Comparison of ENCODE assay signal across 8 cellular contexts in genomic region chr7:55573234-55573504, GRCh38. TPM values are rescaled to one million over a fixed set of nuclear protein-coding genes. Genes with fewer than 3 reads are reported as not detected.
A peak's percentile ranks its signal among the peaks of the same experiment; 100 is the strongest.
DNase-seq lines count a peak whose midpoint lies in the region; ATAC-seq and TF ChIP-seq lines count a peak whose summit lies in the region.

No MANE protein-coding gene starts in this region.

- H3K27ac Mint-ChIP-seq in H9 = no peak overlapping the region

- peak overlapping the region; percentile 66 to 86 for H3K4me3 Mint-ChIP-seq in H9

- H3K79me2 ChIP-seq in H9 (ENCODE audit: insufficient read depth, low read length) = peaks cover 7% of the 10 kb centered on the region; the same call in 1 of the 2 replicates

- no peak overlapping the region for H2AK5ac ChIP-seq in H9 (ENCODE audit: insufficient read length, low read length)

- H3K36me3 Mint-ChIP-seq in H9 (ENCODE audit: insufficient read depth in 1 of 3, low read depth in 3 of 3) = no peaks in the 10 kb centered on the region

- intact Hi-C loops in aorta (cut with DNase I) = loop anchor here in 1 of 2 donors (10.0 kb wide), 1 partner anchor 208 kb away; the partner anchor contains the start of gene LANCL2

- no peak overlapping the region for H2BK12ac ChIP-seq in H9 (ENCODE audit: insufficient read length, low read depth, low read length)

- H3K56ac ChIP-seq in H9 (ENCODE audit: insufficient read length, low read depth, low read length) = no peak overlapping the region

- ATAC-seq in aorta (ENCODE audit: low FRiP score) (no peak), GM21367 (IDR thresholded peaks at IDR 0.05; ENCODE audit: unreplicated experiment) (no peak)

- H3K36me3 ChIP-seq in Peyer's patch (no peaks in the 10 kb centered on the region), skeletal muscle tissue (ENCODE audit: control insufficient read depth in 3 of 3, insufficient read depth in 3 of 3, low read length in 3 of 3) (no peaks in the 10 kb centered on the region), aorta (ENCODE audit: control insufficient read depth in 1 of 2, insufficient read depth in 2 of 2, low read length in 1 of 2) (no peaks in the 10 kb centered on the region)

- DNase-seq in H9 = no peak
- DNase-seq in Peyer's patch = no peak
- DNase-seq in fibroblast of mammary gland (ENCODE audit: low read depth) = no peak
- no peak for DNase-seq in central memory CD4-positive, alpha-beta T cell
- no peak for DNase-seq in aorta
- no peak for DNase-seq in activated CD4-positive, alpha-beta T cell treated with anti-CD3 and anti-CD28 coated beads, Interleukin-2, amount 50 U/mL, for 48 hours

- no peak overlapping the region for H2AFZ ChIP-seq in H9 (ENCODE audit: low read length)

- no peak overlapping the region for H2BK20ac ChIP-seq in H9 (ENCODE audit: low read depth, low read length, poor library complexity, severe bottlenecking)

- H3K4me3 ChIP-seq in Peyer's patch = peak overlapping the region; percentile 88 to 96 (median 92)
- peak overlapping the region; percentile 62 for H3K4me3 ChIP-seq in fibroblast of mammary gland (ENCODE audit: control insufficient read depth, low read depth, low read length)
- H3K4me3 ChIP-seq in skeletal muscle tissue (ENCODE audit: low read length in 3 of 3) = peak overlapping the region; percentile 81 to 87 (median 87)
- H3K4me3 ChIP-seq in aorta (ENCODE audit: low read length in 2 of 2) = peak overlapping the region in 1 of 2 donors; percentile 7

- H3K9ac ChIP-seq in H9 (ENCODE audit: extremely low read depth, insufficient read length, low read length) = no peak overlapping the region
- H3K9ac ChIP-seq in skeletal muscle tissue (ENCODE audit: low read depth in 1 of 3, low read length in 3 of 3) = peak overlapping the region; percentile 88 to 92 (median 89)

- no peaks in the 10 kb centered on the region for H4K20me1 ChIP-seq in H9 (ENCODE audit: control insufficient read depth, insufficient read depth, insufficient read length)

- H3K4me1 ChIP-seq in H9 (ENCODE audit: insufficient read depth, low read length) (peaks cover 13% of the 10 kb centered on the region; the same call in 1 of the 2 replicates), Peyer's patch (peaks cover 0 to 39% (median 12%) of the 10 kb centered on the region in 4 donors), skeletal muscle tissue (ENCODE audit: control insufficient read depth in 3 of 3, insufficient read depth in 3 of 3, low read length in 3 of 3) (peaks cover 41 to 44% (median 42%) of the 10 kb centered on the region in 3 donors), aorta (ENCODE audit: control insufficient read depth in 1 of 2, insufficient read depth in 2 of 2, low read length in 2 of 2) (peaks cover 3 to 11% of the 10 kb centered on the region in 2 donors)

- no peaks in the 10 kb centered on the region for H3K9me3 Mint-ChIP-seq in H9

- H3K27me3 ChIP-seq in H9 (ENCODE audit: insufficient read depth, low read length) (no peaks in the 10 kb centered on the region; the same call in 1 of the 2 replicates), Peyer's patch (no peaks in the 10 kb centered on the region), skeletal muscle tissue (ENCODE audit: control insufficient read depth in 3 of 3, insufficient read depth in 3 of 3, low read length in 3 of 3) (no peaks in the 10 kb centered on the region), aorta (ENCODE audit: control insufficient read depth in 1 of 2, insufficient read depth in 2 of 2, low read length in 1 of 2) (no peaks in the 10 kb centered on the region)

- H2BK120ac ChIP-seq in H9 (ENCODE audit: low read depth, low read length, poor library complexity, severe bottlenecking) = no peak overlapping the region

- TF ChIP-seq POLR2A in Peyer's patch (IDR thresholded peaks at IDR 0.05) = no peak

- peaks cover 5% of the 10 kb centered on the region for H3K23me2 ChIP-seq in H9 (ENCODE audit: insufficient read length, low read depth, low read length, poor library complexity, severe bottlenecking)

- no peak overlapping the region for H4K5ac ChIP-seq in H9 (ENCODE audit: insufficient read length, low read depth, low read length)

- WGBS in H9 (ENCODE audit: extremely low coverage, insufficient read length, low lambda C conversion rate) = no CpG with 5 or more reads among the region's 6 CpGs
- WGBS in aorta, 2 donors = 44 to 45% methylated on average over 6 of the region's 6 CpGs

- peaks cover 44 to 45% of the 10 kb centered on the region in 2 experiments for H3K4me1 Mint-ChIP-seq in H9

- no peak overlapping the region for H3K18ac ChIP-seq in H9 (ENCODE audit: insufficient read length, low read depth, low read length)

- no peak overlapping the region for H3T11ph ChIP-seq in H9 (ENCODE audit: low read length)

- no peak for TF ChIP-seq CTCF in H9 (conservative IDR thresholded peaks at IDR 0.05)
- no peak for TF ChIP-seq CTCF in Peyer's patch (IDR thresholded peaks at IDR 0.05)
- no peak for TF ChIP-seq CTCF in fibroblast of mammary gland (conservative IDR thresholded peaks at IDR 0.05; ENCODE audit: control insufficient read depth, insufficient read depth, low read depth, low read length)

- no peak overlapping the region for H3K4ac ChIP-seq in H9 (ENCODE audit: low read depth, low read length)

- no peak overlapping the region for H3K23ac ChIP-seq in H9 (ENCODE audit: insufficient read length, low read depth, low read length)

- H4K8ac ChIP-seq in H9 (replicated peaks; ENCODE audit: insufficient read length, low read depth, low read length) = no peak overlapping the region

- peaks cover 16% of the 10 kb centered on the region for H3K27me3 Mint-ChIP-seq in H9 (ENCODE audit: low read depth)

- no peak overlapping the region for H4K91ac ChIP-seq in H9 (ENCODE audit: insufficient read length, low read depth, low read length)

- no peaks in the 10 kb centered on the region for H3K9me3 ChIP-seq in H9 (ENCODE audit: control insufficient read depth, low read depth, low read length)
- H3K9me3 ChIP-seq in Peyer's patch = no peaks in the 10 kb centered on the region
- no peaks in the 10 kb centered on the region for H3K9me3 ChIP-seq in skeletal muscle tissue (ENCODE audit: control insufficient read depth in 3 of 3, low read length in 3 of 3)
- H3K9me3 ChIP-seq in aorta (ENCODE audit: control insufficient read depth, low read length) = no peaks in the 10 kb centered on the region

- peaks cover 3% of the 10 kb centered on the region for H3K79me1 ChIP-seq in H9 (ENCODE audit: insufficient read depth, low read depth, low read length, poor library complexity, severe bottlenecking)

- H3K4me2 ChIP-seq in H9 (ENCODE audit: insufficient read depth, insufficient read length, low read length) = peak overlapping the region; percentile 90

- H2BK15ac ChIP-seq in H9 (ENCODE audit: low read depth, low read length) = no peak overlapping the region

- H3K27ac ChIP-seq in H9 (ENCODE audit: insufficient read length, low read depth, low read length) (no peak overlapping the region), Peyer's patch (peak overlapping the region; percentile 86 to 98 (median 92)), skeletal muscle tissue (ENCODE audit: low read depth, low read length) (peak overlapping the region; percentile 91), aorta (ENCODE audit: low read depth in 1 of 2, low read length in 2 of 2) (peak overlapping the region in 1 of 2 donors; percentile 79)

- H3K14ac ChIP-seq in H9 (ENCODE audit: insufficient read depth, low read length) = no peak overlapping the region

- no peak overlapping the region for H2BK5ac ChIP-seq in H9 (ENCODE audit: insufficient read length, low read length)

RNA-seq across cellular contexts. Expression of gene VOPP1, which starts 0.9 kb away (rescaled TPM):
- total RNA-seq in H9 (2021) (55.7 and 56.8 TPM in 2 replicates), Peyer's patch (10 to 100 TPM; 63.9 to 79.2 (median 72.4) TPM), skeletal muscle tissue (23.5 TPM), aorta (10 to 100 TPM; 74.1 to 82.9 TPM)
- polyA plus RNA-seq in aorta = 10 to 100 TPM; 36.3 to 62.9 TPM
